In the genomic region with DNA sequence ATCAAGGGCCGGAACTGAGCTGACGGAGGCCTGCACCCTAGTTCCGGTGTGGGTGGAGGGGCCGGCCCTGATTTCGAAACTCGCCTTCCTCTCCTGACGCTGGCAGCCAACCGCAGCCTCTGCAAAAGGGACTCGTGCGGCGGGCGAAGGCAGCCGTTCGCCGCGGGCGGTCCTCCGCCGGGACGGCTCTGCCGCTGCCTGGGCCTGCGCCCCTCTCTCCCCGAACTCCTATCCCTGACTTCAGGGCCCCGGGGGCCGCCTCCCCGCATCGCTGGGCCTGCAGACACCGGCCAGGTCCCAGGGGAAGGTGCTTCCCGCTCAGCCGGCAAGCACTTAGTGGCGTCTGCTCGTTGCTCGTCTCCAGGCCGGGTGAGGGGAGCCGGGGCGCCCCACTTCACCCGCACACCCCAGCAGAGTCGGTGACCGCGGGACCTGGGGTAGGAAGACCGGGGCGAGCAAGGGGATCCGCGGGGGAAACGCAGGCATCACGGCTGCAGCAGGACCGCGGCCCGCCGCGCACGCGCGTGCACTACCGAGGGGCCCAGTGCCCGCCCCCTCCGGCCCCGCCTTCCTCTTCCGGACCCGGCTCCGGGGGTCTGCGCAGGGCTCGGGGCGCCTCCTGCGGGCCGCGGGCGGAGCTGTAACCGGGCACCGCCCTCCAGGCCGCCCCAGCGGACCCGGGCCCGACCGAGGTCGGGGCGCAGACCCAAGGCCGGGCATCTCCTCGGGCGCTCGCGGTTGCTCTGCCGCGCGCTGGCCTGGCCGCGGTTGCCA, we compare ENCODE assay signal across 1 cellular context.
TF ChIP-seq lines count a peak whose summit lies in the region.

No MANE protein-coding gene starts in this region.

TF ChIP-seq in GM12878, 131 proteins besides CTCF, POLR2A, EP300 and RAD21 (continued from another document and continues in another):
- TF ChIP-seq, protein P1, sequence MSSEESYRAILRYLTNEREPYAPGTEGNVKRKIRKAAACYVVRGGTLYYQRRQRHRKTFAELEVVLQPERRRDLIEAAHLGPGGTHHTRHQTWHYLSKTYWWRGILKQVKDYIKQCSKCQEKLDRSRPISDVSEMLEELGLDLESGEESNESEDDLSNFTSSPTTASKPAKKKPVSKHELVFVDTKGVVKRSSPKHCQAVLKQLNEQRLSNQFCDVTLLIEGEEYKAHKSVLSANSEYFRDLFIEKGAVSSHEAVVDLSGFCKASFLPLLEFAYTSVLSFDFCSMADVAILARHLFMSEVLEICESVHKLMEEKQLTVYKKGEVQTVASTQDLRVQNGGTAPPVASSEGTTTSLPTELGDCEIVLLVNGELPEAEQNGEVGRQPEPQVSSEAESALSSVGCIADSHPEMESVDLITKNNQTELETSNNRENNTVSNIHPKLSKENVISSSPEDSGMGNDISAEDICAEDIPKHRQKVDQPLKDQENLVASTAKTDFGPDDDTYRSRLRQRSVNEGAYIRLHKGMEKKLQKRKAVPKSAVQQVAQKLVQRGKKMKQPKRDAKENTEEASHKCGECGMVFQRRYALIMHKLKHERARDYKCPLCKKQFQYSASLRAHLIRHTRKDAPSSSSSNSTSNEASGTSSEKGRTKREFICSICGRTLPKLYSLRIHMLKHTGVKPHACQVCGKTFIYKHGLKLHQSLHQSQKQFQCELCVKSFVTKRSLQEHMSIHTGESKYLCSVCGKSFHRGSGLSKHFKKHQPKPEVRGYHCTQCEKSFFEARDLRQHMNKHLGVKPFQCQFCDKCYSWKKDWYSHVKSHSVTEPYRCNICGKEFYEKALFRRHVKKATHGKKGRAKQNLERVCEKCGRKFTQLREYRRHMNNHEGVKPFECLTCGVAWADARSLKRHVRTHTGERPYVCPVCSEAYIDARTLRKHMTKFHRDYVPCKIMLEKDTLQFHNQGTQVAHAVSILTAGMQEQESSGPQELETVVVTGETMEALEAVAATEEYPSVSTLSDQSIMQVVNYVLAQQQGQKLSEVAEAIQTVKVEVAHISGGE (CRISPR knock-in tag; IDR thresholded peaks at IDR 0.05), result no peak
- TF ChIP-seq PAX8 (IDR thresholded peaks at IDR 0.05), result no peak
- TF ChIP-seq, protein P2, sequence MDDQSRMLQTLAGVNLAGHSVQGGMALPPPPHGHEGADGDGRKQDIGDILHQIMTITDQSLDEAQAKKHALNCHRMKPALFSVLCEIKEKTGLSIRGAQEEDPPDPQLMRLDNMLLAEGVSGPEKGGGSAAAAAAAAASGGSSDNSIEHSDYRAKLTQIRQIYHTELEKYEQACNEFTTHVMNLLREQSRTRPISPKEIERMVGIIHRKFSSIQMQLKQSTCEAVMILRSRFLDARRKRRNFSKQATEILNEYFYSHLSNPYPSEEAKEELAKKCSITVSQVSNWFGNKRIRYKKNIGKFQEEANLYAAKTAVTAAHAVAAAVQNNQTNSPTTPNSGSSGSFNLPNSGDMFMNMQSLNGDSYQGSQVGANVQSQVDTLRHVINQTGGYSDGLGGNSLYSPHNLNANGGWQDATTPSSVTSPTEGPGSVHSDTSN (IDR thresholded peaks at IDR 0.05; ENCODE audit: insufficient replicate concordance, low read depth, low read length), result peak; percentile 22
- TF ChIP-seq RUNX3 (IDR thresholded peaks at IDR 0.05; ENCODE audit: low read length), result peak; percentile 95
- no peak for TF ChIP-seq RBBP5 (conservative IDR thresholded peaks at IDR 0.05)
- TF ChIP-seq NR2F1 (conservative IDR thresholded peaks at IDR 0.05), result peak; percentile 90
- peak; percentile 35; the same call in 1 of the 2 replicates for TF ChIP-seq NFIC (IDR thresholded peaks at IDR 0.05; ENCODE audit: low read depth, low read length)
- no peak for TF ChIP-seq SIX5 (IDR thresholded peaks at IDR 0.05; ENCODE audit: low read depth, low read length, severe bottlenecking)
- no peak for TF ChIP-seq BCL11A (IDR thresholded peaks at IDR 0.05; ENCODE audit: low read depth, low read length)
- TF ChIP-seq SP1 (IDR thresholded peaks at IDR 0.05; ENCODE audit: low read depth, low read length), result peak; percentile 76
- TF ChIP-seq MTA2 (IDR thresholded peaks at IDR 0.05; ENCODE audit: low read depth), result no peak
- TF ChIP-seq ZNF217 (IDR thresholded peaks at IDR 0.05), result peak; percentile 52; the same call in 1 of the 2 replicates
- TF ChIP-seq CREM (IDR thresholded peaks at IDR 0.05; ENCODE audit: low read depth), result peak; percentile 59
- TF ChIP-seq SMAD1 (IDR thresholded peaks at IDR 0.05; ENCODE audit: low read depth, partially characterized antibody), result peak; percentile 47
- peak; percentile 68 for TF ChIP-seq YY1 (IDR thresholded peaks at IDR 0.05; ENCODE audit: low read depth, low read length)
- no peak for TF ChIP-seq KDM1A (IDR thresholded peaks at IDR 0.05; ENCODE audit: borderline replicate concordance)
- TF ChIP-seq CHD4 (IDR thresholded peaks at IDR 0.05), result no peak
- no peak for TF ChIP-seq RAD51 (IDR thresholded peaks at IDR 0.05)
- TF ChIP-seq ZNF207 (IDR thresholded peaks at IDR 0.05; ENCODE audit: borderline replicate concordance), result peak; percentile 69; the same call in 1 of the 2 replicates
- no peak; the same call in 1 of the 2 replicates for TF ChIP-seq ZSCAN29 (IDR thresholded peaks at IDR 0.05)
- peak; percentile 42; the same call in 1 of the 2 replicates for TF ChIP-seq BACH1 (IDR thresholded peaks at IDR 0.05; ENCODE audit: borderline replicate concordance)
- TF ChIP-seq CHD1 (IDR thresholded peaks at IDR 0.05; ENCODE audit: low read depth, low read length), result no peak
- TF ChIP-seq ZNF384 (IDR thresholded peaks at IDR 0.05; ENCODE audit: borderline replicate concordance, low read depth, low read length), result no peak
- TF ChIP-seq, protein P3, sequence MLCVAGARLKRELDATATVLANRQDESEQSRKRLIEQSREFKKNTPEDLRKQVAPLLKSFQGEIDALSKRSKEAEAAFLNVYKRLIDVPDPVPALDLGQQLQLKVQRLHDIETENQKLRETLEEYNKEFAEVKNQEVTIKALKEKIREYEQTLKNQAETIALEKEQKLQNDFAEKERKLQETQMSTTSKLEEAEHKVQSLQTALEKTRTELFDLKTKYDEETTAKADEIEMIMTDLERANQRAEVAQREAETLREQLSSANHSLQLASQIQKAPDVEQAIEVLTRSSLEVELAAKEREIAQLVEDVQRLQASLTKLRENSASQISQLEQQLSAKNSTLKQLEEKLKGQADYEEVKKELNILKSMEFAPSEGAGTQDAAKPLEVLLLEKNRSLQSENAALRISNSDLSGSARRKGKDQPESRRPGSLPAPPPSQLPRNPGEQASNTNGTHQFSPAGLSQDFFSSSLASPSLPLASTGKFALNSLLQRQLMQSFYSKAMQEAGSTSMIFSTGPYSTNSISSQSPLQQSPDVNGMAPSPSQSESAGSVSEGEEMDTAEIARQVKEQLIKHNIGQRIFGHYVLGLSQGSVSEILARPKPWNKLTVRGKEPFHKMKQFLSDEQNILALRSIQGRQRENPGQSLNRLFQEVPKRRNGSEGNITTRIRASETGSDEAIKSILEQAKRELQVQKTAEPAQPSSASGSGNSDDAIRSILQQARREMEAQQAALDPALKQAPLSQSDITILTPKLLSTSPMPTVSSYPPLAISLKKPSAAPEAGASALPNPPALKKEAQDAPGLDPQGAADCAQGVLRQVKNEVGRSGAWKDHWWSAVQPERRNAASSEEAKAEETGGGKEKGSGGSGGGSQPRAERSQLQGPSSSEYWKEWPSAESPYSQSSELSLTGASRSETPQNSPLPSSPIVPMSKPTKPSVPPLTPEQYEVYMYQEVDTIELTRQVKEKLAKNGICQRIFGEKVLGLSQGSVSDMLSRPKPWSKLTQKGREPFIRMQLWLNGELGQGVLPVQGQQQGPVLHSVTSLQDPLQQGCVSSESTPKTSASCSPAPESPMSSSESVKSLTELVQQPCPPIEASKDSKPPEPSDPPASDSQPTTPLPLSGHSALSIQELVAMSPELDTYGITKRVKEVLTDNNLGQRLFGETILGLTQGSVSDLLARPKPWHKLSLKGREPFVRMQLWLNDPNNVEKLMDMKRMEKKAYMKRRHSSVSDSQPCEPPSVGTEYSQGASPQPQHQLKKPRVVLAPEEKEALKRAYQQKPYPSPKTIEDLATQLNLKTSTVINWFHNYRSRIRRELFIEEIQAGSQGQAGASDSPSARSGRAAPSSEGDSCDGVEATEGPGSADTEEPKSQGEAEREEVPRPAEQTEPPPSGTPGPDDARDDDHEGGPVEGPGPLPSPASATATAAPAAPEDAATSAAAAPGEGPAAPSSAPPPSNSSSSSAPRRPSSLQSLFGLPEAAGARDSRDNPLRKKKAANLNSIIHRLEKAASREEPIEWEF (IDR thresholded peaks at IDR 0.05; ENCODE audit: insufficient replicate concordance, low read depth, low read length), result no peak
- no peak for TF ChIP-seq STAT1 (conservative IDR thresholded peaks at IDR 0.05)
- TF ChIP-seq, protein P4, sequence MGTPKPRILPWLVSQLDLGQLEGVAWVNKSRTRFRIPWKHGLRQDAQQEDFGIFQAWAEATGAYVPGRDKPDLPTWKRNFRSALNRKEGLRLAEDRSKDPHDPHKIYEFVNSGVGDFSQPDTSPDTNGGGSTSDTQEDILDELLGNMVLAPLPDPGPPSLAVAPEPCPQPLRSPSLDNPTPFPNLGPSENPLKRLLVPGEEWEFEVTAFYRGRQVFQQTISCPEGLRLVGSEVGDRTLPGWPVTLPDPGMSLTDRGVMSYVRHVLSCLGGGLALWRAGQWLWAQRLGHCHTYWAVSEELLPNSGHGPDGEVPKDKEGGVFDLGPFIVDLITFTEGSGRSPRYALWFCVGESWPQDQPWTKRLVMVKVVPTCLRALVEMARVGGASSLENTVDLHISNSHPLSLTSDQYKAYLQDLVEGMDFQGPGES (IDR thresholded peaks at IDR 0.05), result no peak
- TF ChIP-seq, protein P5, sequence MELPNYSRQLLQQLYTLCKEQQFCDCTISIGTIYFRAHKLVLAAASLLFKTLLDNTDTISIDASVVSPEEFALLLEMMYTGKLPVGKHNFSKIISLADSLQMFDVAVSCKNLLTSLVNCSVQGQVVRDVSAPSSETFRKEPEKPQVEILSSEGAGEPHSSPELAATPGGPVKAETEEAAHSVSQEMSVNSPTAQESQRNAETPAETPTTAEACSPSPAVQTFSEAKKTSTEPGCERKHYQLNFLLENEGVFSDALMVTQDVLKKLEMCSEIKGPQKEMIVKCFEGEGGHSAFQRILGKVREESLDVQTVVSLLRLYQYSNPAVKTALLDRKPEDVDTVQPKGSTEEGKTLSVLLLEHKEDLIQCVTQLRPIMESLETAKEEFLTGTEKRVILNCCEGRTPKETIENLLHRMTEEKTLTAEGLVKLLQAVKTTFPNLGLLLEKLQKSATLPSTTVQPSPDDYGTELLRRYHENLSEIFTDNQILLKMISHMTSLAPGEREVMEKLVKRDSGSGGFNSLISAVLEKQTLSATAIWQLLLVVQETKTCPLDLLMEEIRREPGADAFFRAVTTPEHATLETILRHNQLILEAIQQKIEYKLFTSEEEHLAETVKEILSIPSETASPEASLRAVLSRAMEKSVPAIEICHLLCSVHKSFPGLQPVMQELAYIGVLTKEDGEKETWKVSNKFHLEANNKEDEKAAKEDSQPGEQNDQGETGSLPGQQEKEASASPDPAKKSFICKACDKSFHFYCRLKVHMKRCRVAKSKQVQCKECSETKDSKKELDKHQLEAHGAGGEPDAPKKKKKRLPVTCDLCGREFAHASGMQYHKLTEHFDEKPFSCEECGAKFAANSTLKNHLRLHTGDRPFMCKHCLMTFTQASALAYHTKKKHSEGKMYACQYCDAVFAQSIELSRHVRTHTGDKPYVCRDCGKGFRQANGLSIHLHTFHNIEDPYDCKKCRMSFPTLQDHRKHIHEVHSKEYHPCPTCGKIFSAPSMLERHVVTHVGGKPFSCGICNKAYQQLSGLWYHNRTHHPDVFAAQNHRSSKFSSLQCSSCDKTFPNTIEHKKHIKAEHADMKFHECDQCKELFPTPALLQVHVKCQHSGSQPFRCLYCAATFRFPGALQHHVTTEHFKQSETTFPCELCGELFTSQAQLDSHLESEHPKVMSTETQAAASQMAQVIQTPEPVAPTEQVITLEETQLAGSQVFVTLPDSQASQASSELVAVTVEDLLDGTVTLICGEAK (IDR thresholded peaks at IDR 0.05; ENCODE audit: borderline replicate concordance), result 0 out of 2 replicates have a peak, but pooled peaks have one; percentile 84
- TF ChIP-seq NFYA (IDR thresholded peaks at IDR 0.05; ENCODE audit: borderline replicate concordance, low read depth, low read length), result no peak
- TF ChIP-seq SMC3 (IDR thresholded peaks at IDR 0.05; ENCODE audit: borderline replicate concordance, low read length), result peak; percentile 33; the same call in 1 of the 2 replicates
- no peak for TF ChIP-seq ATF7 (IDR thresholded peaks at IDR 0.05; ENCODE audit: low read depth)
- TF ChIP-seq, protein P6, sequence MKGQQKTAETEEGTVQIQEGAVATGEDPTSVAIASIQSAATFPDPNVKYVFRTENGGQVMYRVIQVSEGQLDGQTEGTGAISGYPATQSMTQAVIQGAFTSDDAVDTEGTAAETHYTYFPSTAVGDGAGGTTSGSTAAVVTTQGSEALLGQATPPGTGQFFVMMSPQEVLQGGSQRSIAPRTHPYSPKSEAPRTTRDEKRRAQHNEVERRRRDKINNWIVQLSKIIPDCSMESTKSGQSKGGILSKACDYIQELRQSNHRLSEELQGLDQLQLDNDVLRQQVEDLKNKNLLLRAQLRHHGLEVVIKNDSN (IDR thresholded peaks at IDR 0.05; ENCODE audit: borderline replicate concordance, extremely low read length, insufficient read depth, low read depth, low read length), result no peak
- peak; percentile 94 for TF ChIP-seq PML (IDR thresholded peaks at IDR 0.05; ENCODE audit: low read length)
- peak; percentile 92 for TF ChIP-seq CBFB (IDR thresholded peaks at IDR 0.05; ENCODE audit: low read depth)
- no peak for TF ChIP-seq EZH2 (IDR thresholded peaks at IDR 0.05; ENCODE audit: borderline replicate concordance, control insufficient read depth, low read depth, low read length)
- TF ChIP-seq, protein P7, sequence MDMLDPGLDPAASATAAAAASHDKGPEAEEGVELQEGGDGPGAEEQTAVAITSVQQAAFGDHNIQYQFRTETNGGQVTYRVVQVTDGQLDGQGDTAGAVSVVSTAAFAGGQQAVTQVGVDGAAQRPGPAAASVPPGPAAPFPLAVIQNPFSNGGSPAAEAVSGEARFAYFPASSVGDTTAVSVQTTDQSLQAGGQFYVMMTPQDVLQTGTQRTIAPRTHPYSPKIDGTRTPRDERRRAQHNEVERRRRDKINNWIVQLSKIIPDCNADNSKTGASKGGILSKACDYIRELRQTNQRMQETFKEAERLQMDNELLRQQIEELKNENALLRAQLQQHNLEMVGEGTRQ (IDR thresholded peaks at IDR 0.05; ENCODE audit: borderline replicate concordance, low read depth, low read length), result no peak
